8 cellular contexts compared by ENCODE assay signal in genomic region chr14:90816686-90817436, GRCh38. TPM values are rescaled to one million over a fixed set of nuclear protein-coding genes. Genes with fewer than 3 reads are reported as not detected.
DNase-seq lines count a peak whose midpoint lies in the region; ATAC-seq and TF ChIP-seq lines count a peak whose summit lies in the region.

No MANE protein-coding gene starts in this region.

- peaks cover 18% of the 10 kb centered on the region for H3K4me1 Mint-ChIP-seq in CD4-positive, alpha-beta T cell (ENCODE audit: low read depth)

- no peak overlapping the region for H2BK5ac ChIP-seq in neuronal stem cell (ENCODE audit: low read length)

- peaks cover 11% of the 10 kb centered on the region for H3K27me3 Mint-ChIP-seq in CD4-positive, alpha-beta T cell

- peak overlapping the region; percentile 40 for H3K4me3 Mint-ChIP-seq in CD4-positive, alpha-beta T cell

- no peak for TF ChIP-seq EP300 in transverse colon (IDR thresholded peaks at IDR 0.05; ENCODE audit: low read depth)

- peak overlapping the region; percentile 47 for H3K9ac ChIP-seq in neuronal stem cell (ENCODE audit: low read depth, low read length, poor library complexity)

- ATAC-seq in CD4-positive, alpha-beta T cell (ENCODE audit: poor library complexity): no peak
- ATAC-seq in omental fat pad (ENCODE audit: low FRiP score): no peak
- ATAC-seq in GM21529 (IDR thresholded peaks at IDR 0.05; ENCODE audit: unreplicated experiment): no peak
- ATAC-seq in HG02610 (IDR thresholded peaks at IDR 0.05; ENCODE audit: unreplicated experiment): no peak

- peaks cover 3 to 8% of the 10 kb centered on the region in 2 donors for H3K4me1 ChIP-seq in neuronal stem cell (ENCODE audit: control insufficient read depth in 2 of 2, insufficient read depth in 1 of 2, low read depth in 1 of 2, low read length in 2 of 2)
- peaks cover 3 to 20% (median 10%) of the 10 kb centered on the region in 4 donors for H3K4me1 ChIP-seq in transverse colon

- intact Hi-C loops in CD4-positive, alpha-beta T cell (cut with DNase I, micrococcal nuclease): no loop called here
- intact Hi-C loops in transverse colon (cut with DNase I; ENCODE audit: low total_unique reads): no loop called here

- no peak overlapping the region for H3K27ac Mint-ChIP-seq in CD4-positive, alpha-beta T cell

- peak overlapping the region; percentile 94 for H2AK5ac ChIP-seq in neuronal stem cell (ENCODE audit: low read depth, low read length)

- CTCF ChIA-PET in CD4-positive, alpha-beta T cell (lab: Charles Lee): interaction anchor here (0.6 kb wide), 1 partner anchor 14 kb away, joined by 3 read pairs; no protein-coding TSS in a partner anchor

- no peak overlapping the region for H4K91ac ChIP-seq in neuronal stem cell (ENCODE audit: low read depth, low read length, poor library complexity)

- peak overlapping the region; percentile 86 for H3K14ac ChIP-seq in neuronal stem cell (ENCODE audit: low read length)

- in situ Hi-C loops in transverse colon (cut with MboI; ENCODE audit: low pct_ligation_motif_present in 1 of 4, low pct_unique_long_range_greater_than_20kb in 1 of 4, low sequenced_read_pairs in 3 of 4): no loop called here

- no peak overlapping the region for H2BK120ac ChIP-seq in neuronal stem cell (ENCODE audit: low read depth, low read length)

- H2BK12ac ChIP-seq in neuronal stem cell (ENCODE audit: low read length): no peak overlapping the region

- no peak for TF ChIP-seq POLR2A in transverse colon (IDR thresholded peaks at IDR 0.05)

- H3K36me3 Mint-ChIP-seq in CD4-positive, alpha-beta T cell (ENCODE audit: low read depth): no peaks in the 10 kb centered on the region

- H3K36me3 ChIP-seq in neuronal stem cell (replicated peaks in 1 of 2; ENCODE audit: control insufficient read depth in 2 of 2, insufficient read depth in 2 of 2, low read length in 2 of 2) (no peaks in the 10 kb centered on the region), transverse colon (no peaks in the 10 kb centered on the region)

- no peaks in the 10 kb centered on the region for H3K79me1 ChIP-seq in neuronal stem cell (ENCODE audit: low read depth, low read length)

- H3K23ac ChIP-seq in neuronal stem cell (ENCODE audit: low read depth, low read length, poor library complexity): peak overlapping the region; percentile 8

- H3K4me2 ChIP-seq in neuronal stem cell (ENCODE audit: insufficient read depth, low read length, poor library complexity, severe bottlenecking): peak overlapping the region; percentile 22

- no CpG with 5 or more reads among the region's 16 CpGs for WGBS in neuronal stem cell (ENCODE audit: extremely low coverage in 2 of 2, insufficient read length in 2 of 2, insufficient replicate concordance in 1 of 2), 2 donors
- WGBS in transverse colon (ENCODE audit: low coverage in 1 of 2), 2 donors: 7 to 38% methylated on average over 5 to 12 of the region's 16 CpGs

- H2BK15ac ChIP-seq in neuronal stem cell (ENCODE audit: low read length): peak overlapping the region; percentile 45

- H3K4me3 ChIP-seq in fibroblast of villous mesenchyme (ENCODE audit: low read depth, low read length): peak overlapping the region; percentile 33
- peak overlapping the region in 1 of 2 donors; percentile 31 for H3K4me3 ChIP-seq in neuronal stem cell (ENCODE audit: low read length in 2 of 2)
- peak overlapping the region in 1 of 4 donors; percentile 32 for H3K4me3 ChIP-seq in transverse colon

- H3K9me3 ChIP-seq in CD4-positive, alpha-beta T cell (ENCODE audit: control insufficient read depth, low read length): no peaks in the 10 kb centered on the region
- H3K9me3 ChIP-seq in neuronal stem cell (replicated peaks in 1 of 2; ENCODE audit: control insufficient read depth in 2 of 2, insufficient read depth in 1 of 2, low read depth in 1 of 2, low read length in 2 of 2) (no peaks in the 10 kb centered on the region), transverse colon (no peaks in the 10 kb centered on the region)

- DNase-seq in CD4-positive, alpha-beta T cell: no peak
- DNase-seq in fibroblast of villous mesenchyme (ENCODE audit: low read depth) (no peak), neuronal stem cell (ENCODE audit: low spot score) (no peak), omental fat pad (ENCODE audit: low spot score) (no peak), transverse colon (no peak)

- peak overlapping the region; percentile 76 for H2AFZ ChIP-seq in neuronal stem cell (ENCODE audit: low read length)

- peak overlapping the region; percentile 29 for H4K8ac ChIP-seq in neuronal stem cell (ENCODE audit: low read depth, low read length)

- H3K4ac ChIP-seq in neuronal stem cell (ENCODE audit: low read length): peak overlapping the region; percentile 26

- peaks cover 5% of the 10 kb centered on the region for H3K27me3 ChIP-seq in CD4-positive, alpha-beta T cell (ENCODE audit: control insufficient read depth, insufficient read depth, low read length)
- H3K27me3 ChIP-seq in neuronal stem cell (ENCODE audit: control insufficient read depth in 3 of 3, insufficient read depth in 3 of 3, low read depth in 1 of 3, low read length in 3 of 3) (peaks cover 0 to 17% (median 4%) of the 10 kb centered on the region in 3 experiments), transverse colon (peaks cover 7% of the 10 kb centered on the region)

- no peak for TF ChIP-seq CTCF in CD4-positive, alpha-beta T cell (IDR thresholded peaks at IDR 0.05)
- peak; percentile 26 for TF ChIP-seq CTCF in VCaP (conservative IDR thresholded peaks at IDR 0.05)
- no peak for TF ChIP-seq CTCF in fibroblast of villous mesenchyme (IDR thresholded peaks at IDR 0.05; ENCODE audit: insufficient read depth, low read depth, low read length)
- no peak for TF ChIP-seq CTCF in omental fat pad (IDR thresholded peaks at IDR 0.05)
- TF ChIP-seq CTCF in transverse colon (IDR thresholded peaks at IDR 0.05): peak in 1 of 5 experiments; percentile 9

- no peak overlapping the region for H3K27ac ChIP-seq in CD4-positive, alpha-beta T cell (ENCODE audit: low read depth, low read length)
- H3K27ac ChIP-seq in VCaP: peak overlapping the region; percentile 87; the same call in 1 of the 2 replicates
- no peak overlapping the region for H3K27ac ChIP-seq in neuronal stem cell (replicated peaks; ENCODE audit: low read length)
- no peak overlapping the region for H3K27ac ChIP-seq in transverse colon

- peak overlapping the region; percentile 91 for H3K18ac ChIP-seq in neuronal stem cell (ENCODE audit: low read length)

- no peaks in the 10 kb centered on the region for H3K9me3 Mint-ChIP-seq in CD4-positive, alpha-beta T cell

- POLR2A ChIA-PET in CD4-positive, alpha-beta T cell (lab: Charles Lee): interaction anchor here (1.1 kb wide), 1 partner anchor 15 kb away, joined by 3 read pairs; no protein-coding TSS in a partner anchor

RNA-seq across cellular contexts. Expression of gene TTC7B, which starts 0.6 kb away (rescaled TPM):
- 1 to 10 TPM; 1.2 to 1.3 TPM for total RNA-seq in CD4-positive, alpha-beta T cell
- 16.8 and 25.8 TPM in 2 replicates for total RNA-seq in fibroblast of villous mesenchyme
- 27.7 TPM for polyA plus RNA-seq in neuronal stem cell (2013, experiment 1 of 2)
- 26.3 TPM for polyA plus RNA-seq in neuronal stem cell (2013, experiment 2 of 2)
- total RNA-seq in omental fat pad: 10 to 100 TPM; 31.9 to 56.3 (median 38.4) TPM
- total RNA-seq in transverse colon: 10 to 100 TPM in 1 of 4 donors, 1 to 10 TPM in 3; 8.4 to 11.2 (median 9.2) TPM
